In genomic region chr3:195071011-195071728, GRCh38 we compare ENCODE assay signal across 29 cellular contexts.
DNase-seq lines count a peak whose midpoint lies in the region; ATAC-seq and TF ChIP-seq lines count a peak whose summit lies in the region.
"Had no signal": no experiment of that assay in that cellular context is flagged by ENCODE, and none has a peak within 500 bp of the region (broad histone marks: within the 10 kb centered on the region; RNA-seq: fewer than 3 reads in every experiment).

No MANE protein-coding gene starts in this region.

- H3K27ac Mint-ChIP-seq in WTC11, result peak overlapping the region; percentile 36; the same call in 1 of the 2 replicates
- H3K27ac Mint-ChIP-seq: activated CD4-positive, alpha-beta T cell treated with anti-CD3 and anti-CD28 coated beads for 36 hours; activated CD8-positive, alpha-beta T cell treated with anti-CD3 and anti-CD28 coated beads, Interleukin-2, amount 10 ng/mL, durations not matched to agents 7 days and 5 days; CD4-positive, alpha-beta memory T cell had no signal

- DNase-seq in activated CD8-positive, alpha-beta memory T cell treated with anti-CD3 and anti-CD28 coated beads, Interleukin-2, amount 50 U/mL, for 4 hours, result peak; percentile 12
- DNase-seq in activated CD8-positive, alpha-beta memory T cell treated with anti-CD3 and anti-CD28 coated beads for 24 hours, result no peak
- DNase-seq in WTC11 (ENCODE audit: low spot score) (no peak), lower lobe of right lung (peak; percentile 26), stomach (peak; percentile 24), DMS114 treated with DMSO at 0.1 percent for 48 hours (lab: John Stamatoyannopoulos, UW; ENCODE audit: unreplicated experiment) (no peak), NCI-H2107 (lab: John Stamatoyannopoulos, UW) (no peak), GM13977 (ENCODE audit: low spot score) (no peak)
- DNase-seq: activated CD4-positive, alpha-beta T cell treated with anti-CD3 and anti-CD28 coated beads for 36 hours; activated CD8-positive, alpha-beta T cell treated with anti-CD3 and anti-CD28 coated beads, Interleukin-2, amount 10 ng/mL, durations not matched to agents 7 days and 5 days; AML-193; brain microvascular endothelial cell; CD4-positive, alpha-beta memory T cell; effector CD4-positive, alpha-beta T cell; EL; erythroblast; GM23248; heart right ventricle; MM.1S; NCI-H1417; NCI-H2081; NCI-H226; NCI-H69; stimulated activated CD4-positive, alpha-beta T cell treated with anti-CD3 and anti-CD28 coated beads, Interleukin-2, amount 100 ng/mL, for 24 hours; substantia nigra had no signal

- intact Hi-C loops in lower lobe of right lung (cut with DNase I), result no loop called here
- intact Hi-C loops in stomach (cut with DNase I; ENCODE audit: low total_unique reads), result no loop called here

- TF ChIP-seq CTCF in WTC11 (IDR thresholded peaks at IDR 0.05) (no peak), lower lobe of right lung (IDR thresholded peaks at IDR 0.05) (no peak), stomach (IDR thresholded peaks at IDR 0.05) (no peak), GM13977 (IDR thresholded peaks at IDR 0.05; ENCODE audit: extremely low read depth, insufficient read depth, missing control alignments) (no peak)

- no peaks in the 10 kb centered on the region for H3K27me3 Mint-ChIP-seq in WTC11 (ENCODE audit: low read depth)
- H3K27me3 Mint-ChIP-seq: activated CD4-positive, alpha-beta T cell treated with anti-CD3 and anti-CD28 coated beads for 36 hours; CD4-positive, alpha-beta memory T cell had no signal

- H3K36me3 Mint-ChIP-seq in WTC11, result peaks cover 14% of the 10 kb centered on the region

- H3K36me3 ChIP-seq in lower lobe of right lung (peaks cover 12% of the 10 kb centered on the region), stomach (peaks cover 0 to 28% (median 15%) of the 10 kb centered on the region in 4 donors)
- H3K36me3 ChIP-seq: neutrophil, uterus had no signal

- TF ChIP-seq POLR2A in stomach (IDR thresholded peaks at IDR 0.05), result no peak

- H3K27ac ChIP-seq in lower lobe of right lung (no peak overlapping the region), stomach (peak overlapping the region in 3 of 5 donors; percentile 12 to 29 (median 22))
- H3K27ac ChIP-seq: brain microvascular endothelial cell, GM23248, KMS-11, neutrophil, uterus had no signal

- in situ Hi-C loops in GM13977 (cut with MboI; ENCODE audit: low pct_unique_long_range_greater_than_20kb, low sequenced_read_pairs, unreplicated experiment), result no loop called here

- no peak for TF ChIP-seq EP300 in stomach (IDR thresholded peaks at IDR 0.05)

- CTCF ChIA-PET in WTC11 (lab: Charles Lee), result interaction anchor here (1.2 kb wide), 1 partner anchor 36 kb away, joined by 5 read pairs; no protein-coding TSS in a partner anchor

- H3K9me3 Mint-ChIP-seq in WTC11, result no peaks in the 10 kb centered on the region
- H3K9me3 Mint-ChIP-seq: CD4-positive, alpha-beta memory T cell had no signal

- 77 to 85% (median 84%) methylated on average over 19 of the region's 19 CpGs for WGBS in stomach, 5 donors

- H3K4me3 Mint-ChIP-seq in WTC11, result no peak overlapping the region
- H3K4me3 Mint-ChIP-seq: activated CD4-positive, alpha-beta T cell treated with anti-CD3 and anti-CD28 coated beads for 36 hours; activated CD8-positive, alpha-beta T cell treated with anti-CD3 and anti-CD28 coated beads, Interleukin-2, amount 10 ng/mL, durations not matched to agents 7 days and 5 days; CD4-positive, alpha-beta memory T cell had no signal

- ATAC-seq in WTC11, result no peak
- ATAC-seq in lower lobe of right lung, result no peak
- ATAC-seq: activated CD4-positive, alpha-beta T cell treated with anti-CD3 and anti-CD28 coated beads for 36 hours; activated CD8-positive, alpha-beta T cell treated with anti-CD3 and anti-CD28 coated beads, Interleukin-2, amount 10 ng/mL, durations not matched to agents 7 days and 5 days had no signal

- H3K27me3 ChIP-seq in lower lobe of right lung (ENCODE audit: low read depth) (no peaks in the 10 kb centered on the region), stomach (no peaks in the 10 kb centered on the region)
- H3K27me3 ChIP-seq: brain microvascular endothelial cell, heart right ventricle, neutrophil, uterus had no signal

- no peaks in the 10 kb centered on the region for H3K4me1 Mint-ChIP-seq in WTC11
- H3K4me1 Mint-ChIP-seq: activated CD4-positive, alpha-beta T cell treated with anti-CD3 and anti-CD28 coated beads for 36 hours; CD4-positive, alpha-beta memory T cell had no signal

- POLR2A ChIA-PET in WTC11 (lab: Charles Lee), result no interaction called here

- H3K9me3 ChIP-seq in lower lobe of right lung (no peaks in the 10 kb centered on the region), stomach (no peaks in the 10 kb centered on the region)
- H3K9me3 ChIP-seq: heart right ventricle, neutrophil, uterus had no signal

- H3K4me1 ChIP-seq in lower lobe of right lung (no peaks in the 10 kb centered on the region), stomach (peaks cover 0 to 18% (median 10%) of the 10 kb centered on the region in 4 donors)
- H3K4me1 ChIP-seq: uterus had no signal

- no peak overlapping the region for H3K4me3 ChIP-seq in lower lobe of right lung
- no peak overlapping the region for H3K4me3 ChIP-seq in stomach
- H3K4me3 ChIP-seq: GM23248, heart right ventricle, smooth muscle cell, uterus had no signal

TF ChIP-seq in WTC11, 78 proteins besides CTCF, POLR2A, EP300 and RAD21:
- TF ChIP-seq FOXK1 (CRISPR knock-in tag; IDR thresholded peaks at IDR 0.05), result no peak
- no peak for TF ChIP-seq ZNF219 (CRISPR knock-in tag; IDR thresholded peaks at IDR 0.05; ENCODE audit: borderline replicate concordance)
- no peak for TF ChIP-seq EMX1 (CRISPR knock-in tag; IDR thresholded peaks at IDR 0.05)
- no peak for TF ChIP-seq ZNF512 (CRISPR knock-in tag; IDR thresholded peaks at IDR 0.05; ENCODE audit: borderline replicate concordance)
- TF ChIP-seq ZNF671 (CRISPR knock-in tag; IDR thresholded peaks at IDR 0.05), result no peak
- no peak for TF ChIP-seq E2F1 (CRISPR knock-in tag; IDR thresholded peaks at IDR 0.05)
- TF ChIP-seq MYBL2 (CRISPR knock-in tag; IDR thresholded peaks at IDR 0.05), result no peak
- no peak for TF ChIP-seq ATF3 (CRISPR knock-in tag; conservative IDR thresholded peaks at IDR 0.05)
- no peak for TF ChIP-seq ZNF532 (CRISPR knock-in tag; IDR thresholded peaks at IDR 0.05; ENCODE audit: borderline replicate concordance)
- no peak for TF ChIP-seq ZNF232 (CRISPR knock-in tag; IDR thresholded peaks at IDR 0.05)
- TF ChIP-seq SP1 (CRISPR knock-in tag; conservative IDR thresholded peaks at IDR 0.05), result no peak
- TF ChIP-seq RELA (CRISPR knock-in tag; IDR thresholded peaks at IDR 0.05; ENCODE audit: borderline replicate concordance), result no peak

Comparison
In these comparisons a context has a peak if more than half of its experiments do, and no peak if none do; other contexts are left out.
1. DNase-seq: peak in activated CD8-positive, alpha-beta memory T cell treated with anti-CD3 and anti-CD28 coated beads, Interleukin-2, amount 50 U/mL, for 4 hours (single experiment), lower lobe of right lung (single experiment) and stomach (single experiment); none in activated CD8-positive, alpha-beta memory T cell treated with anti-CD3 and anti-CD28 coated beads for 24 hours (single experiment), WTC11 (single experiment), DMS114 treated with DMSO at 0.1 percent for 48 hours (single experiment), NCI-H2107 (single experiment) and GM13977 (single experiment).